ENCODE assay signal across 8 cellular contexts in the genomic region with DNA sequence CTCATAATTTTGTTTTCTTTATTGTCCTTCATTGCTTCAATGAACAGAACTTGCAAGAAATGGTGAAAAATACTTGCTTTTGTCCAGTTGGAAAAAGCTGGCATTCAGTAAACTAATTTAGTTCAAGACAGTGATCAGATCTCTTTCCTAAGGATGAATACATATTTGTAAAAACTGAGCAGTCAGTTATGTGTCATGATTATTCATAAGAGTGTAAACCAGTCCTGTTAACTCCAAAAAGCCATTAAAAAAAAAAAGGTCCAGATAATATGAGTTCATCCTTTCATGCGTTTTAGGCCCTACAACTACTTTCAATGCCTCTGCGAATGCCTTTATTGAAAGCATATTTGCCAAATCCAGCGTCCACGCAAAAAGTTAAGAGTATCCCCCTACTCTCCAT. TPM values are rescaled to one million over a fixed set of nuclear protein-coding genes. Genes with fewer than 3 reads are reported as not detected.
DNase-seq lines count a peak whose midpoint lies in the region; ATAC-seq and TF ChIP-seq lines count a peak whose summit lies in the region.

No MANE protein-coding gene starts in this region.

- TF ChIP-seq CTCF in CD8-positive, alpha-beta T cell (IDR thresholded peaks at IDR 0.05): no peak
- TF ChIP-seq CTCF in natural killer cell (IDR thresholded peaks at IDR 0.05): no peak

- peaks cover 53% of the 10 kb centered on the region for H3K4me1 Mint-ChIP-seq in CD8-positive, alpha-beta T cell (ENCODE audit: low read depth)
- H3K4me1 Mint-ChIP-seq in natural killer cell: peaks cover 18 to 20% of the 10 kb centered on the region in 2 donors

- no peaks in the 10 kb centered on the region for H3K27me3 Mint-ChIP-seq in CD8-positive, alpha-beta T cell (ENCODE audit: low read depth)
- no peaks in the 10 kb centered on the region for H3K27me3 Mint-ChIP-seq in natural killer cell (ENCODE audit: low read depth in 2 of 2)

- intact Hi-C loops in CD8-positive, alpha-beta T cell (cut with DNase I, micrococcal nuclease): loop anchor here (2.0 to 5.0 kb wide), 5 partner anchors 668 to 1440 kb away; a partner anchor contains a TSS
- intact Hi-C loops in natural killer cell (cut with micrococcal nuclease): no loop called here

- peak overlapping the region; percentile 98 for H3K27ac Mint-ChIP-seq in CD8-positive, alpha-beta T cell
- peak overlapping the region; percentile 90 to 99 for H3K27ac Mint-ChIP-seq in natural killer cell

- peak overlapping the region; percentile 82 for H3K27ac ChIP-seq in CD8-positive, alpha-beta T cell (ENCODE audit: low read depth, low read length)

- H3K4me3 ChIP-seq in CD8-positive, alpha-beta T cell (ENCODE audit: low read depth, low read length): peak overlapping the region; percentile 84
- peak overlapping the region; percentile 77 for H3K4me3 ChIP-seq in Jurkat, Clone E6-1 (ENCODE audit: low read length)

- H3K27me3 ChIP-seq in CD8-positive, alpha-beta T cell (ENCODE audit: insufficient read depth, low read length): no peaks in the 10 kb centered on the region

- H3K9me3 Mint-ChIP-seq in CD8-positive, alpha-beta T cell: no peaks in the 10 kb centered on the region
- no peaks in the 10 kb centered on the region for H3K9me3 Mint-ChIP-seq in natural killer cell

- peak overlapping the region; percentile 99 for H3K4me3 Mint-ChIP-seq in CD8-positive, alpha-beta T cell
- peak overlapping the region; percentile 99 for H3K4me3 Mint-ChIP-seq in natural killer cell

- CTCF ChIA-PET in CD8-positive, alpha-beta T cell (lab: Charles Lee): interaction anchor here (5.1 kb wide), 1 partner anchor 126 kb away, joined by 25 read pairs; a partner anchor contains a TSS

- POLR2A ChIA-PET in CD8-positive, alpha-beta T cell (lab: Charles Lee): interaction anchor here (1.0 kb wide), 1 partner anchor 13 kb away, joined by 3 read pairs; no protein-coding TSS in a partner anchor

- H3K4me1 ChIP-seq in CD8-positive, alpha-beta T cell (ENCODE audit: insufficient read depth, low read length): peaks cover 14% of the 10 kb centered on the region

- no peaks in the 10 kb centered on the region for H3K36me3 ChIP-seq in CD8-positive, alpha-beta T cell (ENCODE audit: insufficient read depth, low read length)

- DNase-seq in CD8-positive, alpha-beta T cell: no peak
- no peak for DNase-seq in Jurkat, Clone E6-1 (ENCODE audit: low read depth, low spot score)
- DNase-seq in dedifferentiated amniotic fluid mesenchymal stem cell (ENCODE audit: extremely low spot score) (peak; percentile 33), natural killer cell (no peak), NCI-H345 treated with DMSO at 0.1 percent for 48 hours (lab: John Stamatoyannopoulos, UW; ENCODE audit: unreplicated experiment) (no peak)
- DNase-seq in effector CD4-positive, alpha-beta T cell: no peak

- ATAC-seq in CD8-positive, alpha-beta T cell: no peak
- ATAC-seq in natural killer cell: no peak
- no peak for ATAC-seq in GM21526 (IDR thresholded peaks at IDR 0.05; ENCODE audit: low FRiP score, unreplicated experiment)
- no peak for ATAC-seq in HG03095 (IDR thresholded peaks at IDR 0.05; ENCODE audit: unreplicated experiment)

- peaks cover 18% of the 10 kb centered on the region for H3K36me3 Mint-ChIP-seq in CD8-positive, alpha-beta T cell
- no peaks in the 10 kb centered on the region for H3K36me3 Mint-ChIP-seq in natural killer cell

- no peaks in the 10 kb centered on the region for H3K9me3 ChIP-seq in CD8-positive, alpha-beta T cell (ENCODE audit: low read length)

RNA-seq across cellular contexts. Expression of a gene that starts 0.6 kb away (rescaled TPM):
- 10 to 100 TPM; 25.8 to 26.4 TPM for total RNA-seq in CD8-positive, alpha-beta T cell
- 23.3 TPM for polyA plus RNA-seq in Jurkat, Clone E6-1 (2012; ENCODE audit: insufficient read depth, insufficient read length)
- total RNA-seq in natural killer cell: 10 to 100 TPM; 16.6 to 26.4 (median 17.2) TPM

RNA-seq across cellular contexts. Expression of a gene that starts 0.7 kb away (rescaled TPM):
- total RNA-seq in CD8-positive, alpha-beta T cell: 1 to 10 TPM; 2.1 to 2.2 TPM
- polyA plus RNA-seq in Jurkat, Clone E6-1 (2012; ENCODE audit: insufficient read depth, insufficient read length): 4.4 TPM
- 1 to 10 TPM in 1 of 3 donors, under 1 TPM in 2; 0.86 to 1.1 (median 0.93) TPM for total RNA-seq in natural killer cell
